In genomic region chr15:98177950-98178848, GRCh38 we compare ENCODE assay signal across 8 cellular contexts.
DNase-seq lines count a peak whose midpoint lies in the region; ATAC-seq, FAIRE-seq and TF ChIP-seq lines count a peak whose summit lies in the region.

No MANE protein-coding gene starts in this region.

- H3K27me3 ChIP-seq in stomach, result peaks cover 0 to 42% (median 9%) of the 10 kb centered on the region in 3 donors

- WGBS in stomach, 5 donors, result 12 to 15% (median 12%) methylated on average over 13 of the region's 13 CpGs

- TF ChIP-seq CTCF in D721Med (IDR thresholded peaks at IDR 0.05; ENCODE audit: insufficient read depth, missing control alignments) (peak; percentile 79), stomach (IDR thresholded peaks at IDR 0.05) (peak in 5 of 7 experiments; percentile 38 to 66 (median 56))

- in situ Hi-C loops in SK-MEL-5 (cut with HindIII; ENCODE audit: low pct_unique_long_range_greater_than_20kb, low sequenced_read_pairs), result no loop called here

- H3K36me3 ChIP-seq in stomach, result no peaks in the 10 kb centered on the region

- FAIRE-seq in D721Med (lab: Jason Lieb, UNC), result no peak

- TF ChIP-seq POLR2A in stomach (IDR thresholded peaks at IDR 0.05), result no peak

- TF ChIP-seq EP300 in stomach (IDR thresholded peaks at IDR 0.05), result no peak

- H3K9me3 ChIP-seq in stomach, result no peaks in the 10 kb centered on the region

- intact Hi-C loops in stomach (cut with DNase I; ENCODE audit: low total_unique reads), result loop anchor here (5.0 kb wide), 1 partner anchor 271 kb away; no protein-coding TSS in a partner anchor

- no peak overlapping the region for H3K27ac ChIP-seq in stomach

- ATAC-seq in GM19452 (IDR thresholded peaks at IDR 0.05; ENCODE audit: unreplicated experiment) (peak; percentile 73), GM21786 (IDR thresholded peaks at IDR 0.05; ENCODE audit: unreplicated experiment) (no peak)

- H3K4me1 ChIP-seq in stomach, result peaks cover 0 to 5% (median 0%) of the 10 kb centered on the region in 4 donors

- H3K4me3 ChIP-seq in stomach, result no peak overlapping the region

- DNase-seq in D721Med (ENCODE audit: insufficient read length, low spot score) (no peak), LHCN-M2 (ENCODE audit: low read depth) (peak; percentile 66), SK-MEL-5 (ENCODE audit: low read depth, low spot score) (peak; percentile 90), kidney glomerular epithelial cell (lab: John Stamatoyannopoulos, UW) (peak; percentile 70), stomach (peak; percentile 28)
- peak; percentile 29 for DNase-seq in central memory CD4-positive, alpha-beta T cell
